23 cellular contexts compared by ENCODE assay signal in the genomic region with DNA sequence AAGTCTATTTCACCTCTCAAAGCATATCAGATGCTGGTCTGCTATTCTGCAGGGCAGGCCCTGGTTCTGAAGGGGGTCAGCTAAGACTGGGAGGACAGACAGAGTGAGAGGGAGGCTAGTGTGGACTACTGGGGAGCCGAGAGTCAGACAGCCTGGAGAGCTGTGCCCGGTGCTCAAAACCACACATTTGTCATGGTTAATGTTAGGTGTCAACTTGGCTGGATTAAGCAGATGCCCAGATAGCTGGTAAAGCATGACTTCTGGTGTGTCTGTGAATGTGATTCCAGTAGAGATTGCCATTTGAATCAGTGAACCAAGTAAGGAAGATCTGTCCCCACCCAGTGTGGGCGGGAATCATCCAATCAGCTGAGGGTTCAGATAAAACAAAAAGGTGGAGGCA.
A peak's percentile ranks its signal among the peaks of the same experiment; 100 is the strongest.
DNase-seq lines count a peak whose midpoint lies in the region; ATAC-seq, FAIRE-seq and TF ChIP-seq lines count a peak whose summit lies in the region.
"Had no signal": no experiment of that assay in that cellular context is flagged by ENCODE, and none has a peak within 500 bp of the region (broad histone marks: within the 10 kb centered on the region; RNA-seq: fewer than 3 reads in every experiment).

No MANE protein-coding gene starts in this region.

- no peak for TF ChIP-seq EP300 in H1 (IDR thresholded peaks at IDR 0.05; ENCODE audit: borderline replicate concordance in 1 of 2, low read depth in 2 of 2, low read length in 2 of 2)

- no peak overlapping the region for H3K56ac ChIP-seq in H1 (replicated peaks; ENCODE audit: insufficient read length, low read depth, low read length)

- no peaks in the 10 kb centered on the region for H3K23me2 ChIP-seq in H1 (ENCODE audit: low read depth, low read length)

- H3K14ac ChIP-seq in H1 (ENCODE audit: insufficient read length): no peak overlapping the region

- H3F3A ChIP-seq in GM23338 (replicated peaks; ENCODE audit: low read depth): no peaks in the 10 kb centered on the region

- no peak overlapping the region for H4K91ac ChIP-seq in H1 (replicated peaks; ENCODE audit: insufficient read length, low read length)

- no peak overlapping the region for H2BK20ac ChIP-seq in H1 (ENCODE audit: low read length)

- H3K4me1 ChIP-seq in GM23338 (ENCODE audit: insufficient read depth): peaks cover 9% of the 10 kb centered on the region
- peaks cover 0 to 10% (median 6%) of the 10 kb centered on the region in 4 experiments; a peak in 4 of 7 replicates for H3K4me1 ChIP-seq in H1 (replicated peaks in 1 of 4; ENCODE audit: control insufficient read depth in 3 of 4, insufficient read depth in 4 of 4, low read length in 3 of 4)

- H4K20me1 ChIP-seq in GM23338 (replicated peaks; ENCODE audit: insufficient read depth) (no peaks in the 10 kb centered on the region), H1 (replicated peaks in 1 of 2; ENCODE audit: control insufficient read depth in 1 of 2, insufficient read depth in 2 of 2, low read length in 2 of 2) (no peaks in the 10 kb centered on the region)

- H3K27ac Mint-ChIP-seq in GM23338: no peak overlapping the region
- H3K27ac Mint-ChIP-seq in nephron: peak overlapping the region in 2 of 3 experiments; percentile 48 to 97
- H3K27ac Mint-ChIP-seq in type B pancreatic cell: no peak overlapping the region
- H3K27ac Mint-ChIP-seq in nephron progenitor cell: no peak overlapping the region

- H2AFZ ChIP-seq in GM23338 (peak overlapping the region; percentile 92), H1 (ENCODE audit: low read length) (peak overlapping the region; percentile 94; the same call in 1 of the 2 replicates)

- H4K5ac ChIP-seq in H1 (ENCODE audit: insufficient read length, low read depth, low read length): no peak overlapping the region

- 83% methylated on average over 3 of the region's 3 CpGs; no CpG with 5 or more reads in 1 of the 2 experiments for WGBS in H1 (ENCODE audit: extremely low coverage in 1 of 2, insufficient coverage in 1 of 2, insufficient read length in 1 of 2, insufficient replicate concordance in 2 of 2, low coverage in 1 of 2, low lambda C conversion rate in 2 of 2, missing lambda C conversion rate in 1 of 2), 2 experiments

- DNase-seq in GM23338 (ENCODE audit: low spot score) (no peak), RPMI7951 (ENCODE audit: low read depth) (peak; percentile 71), H1 (ENCODE audit: low read depth in 1 of 2, low spot score in 2 of 2) (no peak), type B pancreatic cell (ENCODE audit: extremely low spot score, unreplicated experiment) (no peak), nephron progenitor cell (no peak)
- no peak for DNase-seq in activated CD4-positive, CD25-positive, alpha-beta regulatory T cell (lab: John Stamatoyannopoulos, UW)
- DNase-seq: Calu3; GOT3; Karpas-422; MV-4-11; NCI-H1105; NCI-H1436 treated with DMSO at 0.1 percent for 48 hours; NCI-H187 treated with DMSO at 0.1 percent for 48 hours; NCI-H2171 treated with DMSO at 0.1 percent for 48 hours; NCI-H345; NCI-H510A treated with DMSO at 0.1 percent for 48 hours; NK-92 treated with Interleukin-12 subunit alpha and Interleukin-12 subunit beta, amount 100 ng/mL, for 24 hours; PC-3; Right ventricle myocardium superior; RPMI8226 had no signal

- no peak overlapping the region for H2BK12ac ChIP-seq in H1 (ENCODE audit: low read depth, low read length)

- H3K9ac ChIP-seq in H1 (replicated peaks in 1 of 4; ENCODE audit: extremely low read depth in 1 of 4, low read depth in 3 of 4, low read length in 3 of 4): no peak overlapping the region

- no peak overlapping the region for H3K23ac ChIP-seq in H1 (ENCODE audit: insufficient read length)

- H2AK5ac ChIP-seq in H1 (ENCODE audit: low read depth, low read length): no peak overlapping the region

- H3K4me2 ChIP-seq in GM23338 (no peak overlapping the region), H1 (ENCODE audit: insufficient read depth in 1 of 2, low read depth in 2 of 2, low read length in 2 of 2) (no peak overlapping the region)

- peaks cover 2% of the 10 kb centered on the region for H3K27me3 Mint-ChIP-seq in GM23338 (ENCODE audit: insufficient read depth, low read depth, poor library complexity)
- no peaks in the 10 kb centered on the region for H3K27me3 Mint-ChIP-seq in nephron (ENCODE audit: low read depth)
- H3K27me3 Mint-ChIP-seq in type B pancreatic cell: peaks cover 8% of the 10 kb centered on the region
- peaks cover 10% of the 10 kb centered on the region for H3K27me3 Mint-ChIP-seq in nephron progenitor cell (ENCODE audit: low read depth, poor library complexity)

- H4K8ac ChIP-seq in H1 (ENCODE audit: extremely low read depth, insufficient read depth, low read length): no peak overlapping the region

- H3K9me2 ChIP-seq in GM23338 (ENCODE audit: insufficient read depth): peaks cover 7% of the 10 kb centered on the region; the same call in 1 of the 2 replicates

- H3K36me3 ChIP-seq in GM23338 (ENCODE audit: insufficient read depth) (no peaks in the 10 kb centered on the region), H1 (ENCODE audit: control insufficient read depth in 2 of 4, insufficient read depth in 4 of 4, low read length in 3 of 4) (no peaks in the 10 kb centered on the region)

- TF ChIP-seq RAD21 in H1 (IDR thresholded peaks at IDR 0.05 in 1 of 2, conservative IDR thresholded peaks at IDR 0.05 in 1 of 2; ENCODE audit: low read depth in 2 of 2, low read length in 2 of 2): no peak

- no peak overlapping the region for H2BK15ac ChIP-seq in H1 (ENCODE audit: low read length)

- ATAC-seq in GM23338: peak; percentile 31; the same call in 1 of the 3 replicates
- ATAC-seq: HCT116, HepG2, PC-3 had no signal

- H3K9me3 ChIP-seq in H1 (ENCODE audit: insufficient read depth in 2 of 2, low read depth in 1 of 2, low read length in 1 of 2): no peaks in the 10 kb centered on the region

- H3K4me3 Mint-ChIP-seq in GM23338 (no peak overlapping the region), nephron (no peak overlapping the region), type B pancreatic cell (no peak overlapping the region), nephron progenitor cell (no peak overlapping the region)

- POLR2A ChIA-PET in H1 (lab: Charles Lee; ENCODE audit: partially characterized antibody): interaction anchor here (0.7 kb wide), 1 partner anchor 8 kb away, joined by 4 read pairs; no protein-coding TSS in a partner anchor

- no peak overlapping the region for H2BK120ac ChIP-seq in H1 (replicated peaks; ENCODE audit: low read depth, low read length)

- H3K4me3 ChIP-seq in GM23338 (no peak overlapping the region), H1 (ENCODE audit: extremely low read depth in 1 of 4, insufficient read depth in 2 of 4, low read depth in 3 of 4, low read length in 4 of 4) (no peak overlapping the region)

- TF ChIP-seq POLR2A in H1 (IDR thresholded peaks at IDR 0.05; ENCODE audit: control extremely low read depth in 1 of 2, low read depth in 2 of 2, low read length in 2 of 2): no peak

- H3K27me3 ChIP-seq in GM23338 (ENCODE audit: insufficient read depth) (no peaks in the 10 kb centered on the region), H1 (replicated peaks in 1 of 4; ENCODE audit: control insufficient read depth in 3 of 4, extremely low read depth in 1 of 4, insufficient read depth in 3 of 4, low read length in 3 of 4) (no peaks in the 10 kb centered on the region)

- H3K9me3 Mint-ChIP-seq in GM23338 (no peaks in the 10 kb centered on the region), nephron (no peaks in the 10 kb centered on the region), type B pancreatic cell (peaks cover 5% of the 10 kb centered on the region), nephron progenitor cell (no peaks in the 10 kb centered on the region)

- H3K36me3 Mint-ChIP-seq in GM23338 (ENCODE audit: low read depth) (no peaks in the 10 kb centered on the region), nephron (ENCODE audit: low read depth) (no peaks in the 10 kb centered on the region), type B pancreatic cell (no peaks in the 10 kb centered on the region), nephron progenitor cell (ENCODE audit: low read depth) (no peaks in the 10 kb centered on the region)

- no peaks in the 10 kb centered on the region for H3K79me1 ChIP-seq in H1 (ENCODE audit: low read depth, low read length)

- FAIRE-seq in H1 (lab: Jason Lieb, UNC): no peak
- FAIRE-seq: HepG2 had no signal

- peaks cover 9% of the 10 kb centered on the region; the same call in 2 of the 3 replicates for H3K4me1 Mint-ChIP-seq in GM23338
- peaks cover 44% of the 10 kb centered on the region for H3K4me1 Mint-ChIP-seq in nephron
- H3K4me1 Mint-ChIP-seq in type B pancreatic cell (ENCODE audit: unreplicated experiment): peaks cover 29% of the 10 kb centered on the region
- peaks cover 35% of the 10 kb centered on the region for H3K4me1 Mint-ChIP-seq in nephron progenitor cell

- no peak for TF ChIP-seq CTCF in GM23338 (conservative IDR thresholded peaks at IDR 0.05; ENCODE audit: low read depth in 2 of 2)
- TF ChIP-seq CTCF in H1 (IDR thresholded peaks at IDR 0.05; ENCODE audit: control extremely low read depth in 1 of 3, insufficient read depth in 1 of 3, low read depth in 1 of 3, low read length in 3 of 3): no peak
- TF ChIP-seq CTCF in nephron (IDR thresholded peaks at IDR 0.05; ENCODE audit: unreplicated experiment in 3 of 3): no peak
- TF ChIP-seq CTCF in type B pancreatic cell (conservative IDR thresholded peaks at IDR 0.05): no peak
- no peak for TF ChIP-seq CTCF in nephron progenitor cell (IDR thresholded peaks at IDR 0.05)

- no peak overlapping the region for H3K4ac ChIP-seq in H1 (replicated peaks; ENCODE audit: insufficient read length, low read depth, low read length)

- H3K79me2 ChIP-seq in GM23338 (replicated peaks; ENCODE audit: insufficient read depth) (no peaks in the 10 kb centered on the region), H1 (ENCODE audit: control insufficient read depth in 1 of 2, insufficient read depth in 2 of 2, low read length in 2 of 2) (no peaks in the 10 kb centered on the region)

- H3K18ac ChIP-seq in H1 (ENCODE audit: extremely low read depth, low read length): no peak overlapping the region

- H2BK5ac ChIP-seq in H1 (ENCODE audit: low read depth, low read length): no peak overlapping the region

- H3K27ac ChIP-seq in GM23338 (ENCODE audit: low read depth): no peak overlapping the region
- no peak overlapping the region for H3K27ac ChIP-seq in H1 (ENCODE audit: low read depth, low read length)

- CTCF ChIA-PET in H1 (lab: Charles Lee; ENCODE audit: partially characterized antibody): interaction anchor here (1.2 to 1.9 kb wide), 4 partner anchors 11 to 362 kb away, joined by 3 to 7 read pairs (median 6); no protein-coding TSS in a partner anchor

TF ChIP-seq in GM23338, 12 proteins besides CTCF, POLR2A, EP300 and RAD21 (continues in another document):
- TF ChIP-seq EZH2phosphoT487 (IDR thresholded peaks at IDR 0.05; ENCODE audit: unreplicated experiment) (no peak), NANOG (IDR thresholded peaks at IDR 0.05; ENCODE audit: borderline replicate concordance) (no peak)

TF ChIP-seq in H1, 55 proteins besides CTCF, POLR2A, EP300 and RAD21 (continues in another document):
- TF ChIP-seq ZNF274 (IDR thresholded peaks at IDR 0.05; ENCODE audit: borderline replicate concordance, extremely low read depth, low read length) (no peak), CTBP2 (IDR thresholded peaks at IDR 0.05; ENCODE audit: borderline replicate concordance, insufficient read depth, insufficient read length, low read length) (no peak), SIN3A (conservative IDR thresholded peaks at IDR 0.05 in 1 of 2, IDR thresholded peaks at IDR 0.05 in 1 of 2; ENCODE audit: low read depth in 1 of 2, low read length in 2 of 2) (no peak)

Comparison
In these comparisons a context has a peak if more than half of its experiments do, and no peak if none do; other contexts are left out.
1. H3K27ac Mint-ChIP-seq: peak in nephron (2 of 3); none in GM23338 (single experiment), type B pancreatic cell (single experiment) and nephron progenitor cell (single experiment).